In the genomic region with DNA sequence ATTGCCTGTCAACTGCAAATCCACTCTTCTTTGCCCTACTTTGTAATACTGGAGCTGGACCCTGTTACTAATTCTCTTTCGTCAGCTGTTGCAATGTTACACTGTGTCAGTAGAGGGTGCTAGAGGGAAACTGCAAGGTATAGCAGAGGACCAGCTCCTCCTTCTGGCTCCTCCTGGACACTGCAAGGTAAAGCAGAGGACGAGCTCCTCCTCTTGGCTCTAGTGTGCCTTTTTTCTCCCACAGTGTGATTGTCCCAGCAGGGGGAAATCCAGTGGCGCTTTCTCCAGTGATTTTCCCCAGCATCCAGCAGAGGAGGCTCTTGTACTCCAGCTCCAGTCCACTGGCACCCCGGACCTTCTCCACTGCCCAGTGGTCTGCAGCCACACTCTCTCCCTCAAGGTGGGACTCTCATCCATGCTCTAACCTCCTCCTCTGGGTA, we compare ENCODE assay signal across 8 cellular contexts.
DNase-seq lines count a peak whose midpoint lies in the region; ATAC-seq and FAIRE-seq lines count a peak whose summit lies in the region.

No MANE protein-coding gene starts in this region.

- FAIRE-seq in HTR-8/SVneo (lab: Jason Lieb, UNC): peak; percentile 59

- DNase-seq in DMS114 treated with DMSO at 0.1 percent for 48 hours (lab: John Stamatoyannopoulos, UW; ENCODE audit: unreplicated experiment) (peak; percentile 74), HTR-8/SVneo (ENCODE audit: insufficient read length, low spot score) (peak; percentile 69), NOMO-1 treated with DMSO at 0.1 percent for 48 hours (lab: John Stamatoyannopoulos, UW; ENCODE audit: unreplicated experiment) (peak; percentile 82), epidermal melanocyte (ENCODE audit: insufficient read length, low spot score) (peak; percentile 36), mucosa of gallbladder (ENCODE audit: low spot score) (peak; percentile 93)
- peak; percentile 66 to 71 for DNase-seq in activated CD8-positive, alpha-beta memory T cell treated with anti-CD3 and anti-CD28 coated beads for 4 hours (ENCODE audit: low read depth in 2 of 2)
- peak; percentile 65 for DNase-seq in stimulated activated CD8-positive, alpha-beta memory T cell treated with anti-CD3 and anti-CD28 coated beads, Interleukin-7, amount 100 ng/mL, for 24 hours (ENCODE audit: low read depth)

- peak; percentile 82 for ATAC-seq in GM21526 (IDR thresholded peaks at IDR 0.05; ENCODE audit: low FRiP score, unreplicated experiment)

Comparison
In these comparisons a context has a peak if more than half of its experiments do, and no peak if none do; other contexts are left out.
1. Peak in every context shown above with its lines: DNase-seq and ATAC-seq.
2. DNase-seq: peak in every context shown above with its lines; median percentile 93 in mucosa of gallbladder; 82 in NOMO-1 treated with DMSO at 0.1 percent for 48 hours; 74 in DMS114 treated with DMSO at 0.1 percent for 48 hours; 69 in HTR-8/SVneo; 68 in activated CD8-positive, alpha-beta memory T cell treated with anti-CD3 and anti-CD28 coated beads for 4 hours; 65 in stimulated activated CD8-positive, alpha-beta memory T cell treated with anti-CD3 and anti-CD28 coated beads, Interleukin-7, amount 100 ng/mL, for 24 hours; 36 in epidermal melanocyte.